Comparison of ENCODE assay signal across 8 cellular contexts in genomic region chr6:31862344-31863235, GRCh38. TPM values are rescaled to one million over a fixed set of nuclear protein-coding genes. Genes with fewer than 3 reads are reported as not detected.
DNase-seq lines count a peak whose midpoint lies in the region; ATAC-seq and TF ChIP-seq lines count a peak whose summit lies in the region.

TSS of gene NEU1 (minus strand) at chr6:31862821. CDS start at chr6:31862776, 45 bp downstream.

- 1% methylated on average over 62 to 64 of the region's 64 CpGs for WGBS in lung, 2 donors

- peaks cover 4 to 5% of the 10 kb centered on the region in 2 donors for H3K4me1 ChIP-seq in lung (ENCODE audit: control insufficient read depth in 2 of 2, insufficient read depth in 2 of 2, low read length in 2 of 2)

- TF ChIP-seq CTCF in GM20000 (IDR thresholded peaks at IDR 0.05; ENCODE audit: extremely low read depth, missing control alignments) (no peak), lung (IDR thresholded peaks at IDR 0.05; ENCODE audit: control extremely low read depth, extremely low read depth) (no peak)

- H3K27me3 ChIP-seq in lung (ENCODE audit: control insufficient read depth, insufficient read depth): no peaks in the 10 kb centered on the region

- no peaks in the 10 kb centered on the region for H3K9me3 ChIP-seq in lung (ENCODE audit: control insufficient read depth in 2 of 2, insufficient read depth in 1 of 2, low read length in 1 of 2)

- ATAC-seq in lung (ENCODE audit: insufficient read depth, low FRiP score): peak; percentile 97

- DNase-seq in CMK (ENCODE audit: low read depth) (peak; percentile 99), GM20000 (ENCODE audit: low spot score) (peak; percentile 99), HT-29 (ENCODE audit: low spot score) (peak; percentile 99), NOMO-1 (lab: John Stamatoyannopoulos, UW; ENCODE audit: unreplicated experiment in 2 of 2) (peak; percentile 99 to 100), lung (ENCODE audit: low spot score) (peak; percentile 100)
- DNase-seq in effector CD8-positive, alpha-beta T cell (lab: John Stamatoyannopoulos, UW): peak; percentile 98
- DNase-seq in stimulated activated CD4-positive, alpha-beta T cell treated with anti-CD3 and anti-CD28 coated beads, TNF-alpha, amount 100 ng/mL, for 4 hours (ENCODE audit: low read depth in 3 of 3): peak; percentile 87 to 99 (median 96)

- CTCF ChIA-PET in activated CD8-positive, alpha-beta memory T cell treated with anti-CD3 and anti-CD28 coated beads for 36 hours (lab: Charles Lee): interaction anchor here (0.5 to 1.9 kb wide), 6 partner anchors 27 to 210 kb away, joined by 3 to 8 read pairs (median 4); partner anchors contain the start of gene EHMT2

- peak within 1 kb of the TSS; percentile 81 to 86 for H3K27ac ChIP-seq in lung (ENCODE audit: low read depth in 1 of 2, low read length in 1 of 2)

- H3K4me3 ChIP-seq in lung: peak within 1 kb of the TSS; percentile 69

- POLR2A ChIA-PET in activated CD8-positive, alpha-beta memory T cell treated with anti-CD3 and anti-CD28 coated beads for 36 hours (lab: Charles Lee): interaction anchor here (0.6 to 1.9 kb wide), 9 partner anchors 15 to 321 kb away, joined by 3 to 9 read pairs (median 4); partner anchors contain the start of genes ABHD16A, DDX39B, DXO and HSPA1B

- peaks cover 9 to 25% of the 10 kb centered on the region in 2 donors for H3K36me3 ChIP-seq in lung (ENCODE audit: control insufficient read depth in 2 of 2, insufficient read depth in 2 of 2, low read length in 2 of 2)

RNA-seq across cellular contexts. Expression of gene NEU1, which starts in this region (rescaled TPM):
- 82.3 and 87.1 TPM in 2 replicates for total RNA-seq in HT-29 (2014; rRNA removed; shearing (Covaris generic))
- 10 to 100 TPM; 15.9 to 17.4 TPM for total RNA-seq in activated CD8-positive, alpha-beta memory T cell treated with anti-CD3 and anti-CD28 coated beads for 36 hours
- total RNA-seq in lung: 10 to 100 TPM; 53.2 to 71.3 TPM
- polyA plus RNA-seq in lung: 10 to 100 TPM; 69.6 to 82.5 TPM

Comparison
In these comparisons a context has a peak if more than half of its experiments do, and no peak if none do; other contexts are left out.
1. Peak in every context shown above with its lines: DNase-seq, ATAC-seq, H3K4me3 ChIP-seq and H3K27ac ChIP-seq.